In genomic region chr3:194671900-194672808, GRCh38 we compare ENCODE assay signal across 8 cellular contexts. TPM values are rescaled to one million over a fixed set of nuclear protein-coding genes. Genes with fewer than 3 reads are reported as not detected.
DNase-seq lines count a peak whose midpoint lies in the region; ATAC-seq and TF ChIP-seq lines count a peak whose summit lies in the region.

LSG1 (minus strand) TSS chr3:194672191; CDS start chr3:194672162, 29 bp downstream.

- H3K27me3 ChIP-seq in BJ (ENCODE audit: control insufficient read depth, insufficient read depth, low read length) = peaks cover 6% of the 10 kb centered on the region

- H3K4me1 Mint-ChIP-seq in activated CD4-positive, alpha-beta T cell treated with anti-CD3 and anti-CD28 coated beads, Interleukin-2, amount 10 ng/mL, durations not matched to agents 7 days and 5 days = peaks cover 44% of the 10 kb centered on the region

- peak within 1 kb of the TSS; percentile 85 for H3K4me3 ChIP-seq in BJ (ENCODE audit: low read depth, low read length)

- peak within 1 kb of the TSS; percentile 96 for H3K4me3 Mint-ChIP-seq in activated CD4-positive, alpha-beta T cell treated with anti-CD3 and anti-CD28 coated beads, Interleukin-2, amount 10 ng/mL, durations not matched to agents 7 days and 5 days

- H3K36me3 ChIP-seq in BJ (ENCODE audit: control insufficient read depth, insufficient read depth, low read length) = no peaks in the 10 kb centered on the region; the same call in 1 of the 2 replicates

- H3K36me3 Mint-ChIP-seq in activated CD4-positive, alpha-beta T cell treated with anti-CD3 and anti-CD28 coated beads, Interleukin-2, amount 10 ng/mL, durations not matched to agents 7 days and 5 days (ENCODE audit: low read depth) = peaks cover 14% of the 10 kb centered on the region

- peaks cover 5% of the 10 kb centered on the region for H3K27me3 Mint-ChIP-seq in activated CD4-positive, alpha-beta T cell treated with anti-CD3 and anti-CD28 coated beads, Interleukin-2, amount 10 ng/mL, durations not matched to agents 7 days and 5 days

- no peaks in the 10 kb centered on the region for H3K9me3 Mint-ChIP-seq in activated CD4-positive, alpha-beta T cell treated with anti-CD3 and anti-CD28 coated beads, Interleukin-2, amount 10 ng/mL, durations not matched to agents 7 days and 5 days

- H3K27ac Mint-ChIP-seq in activated CD4-positive, alpha-beta T cell treated with anti-CD3 and anti-CD28 coated beads, Interleukin-2, amount 10 ng/mL, durations not matched to agents 7 days and 5 days = peak within 1 kb of the TSS; percentile 99

- ATAC-seq in GM19324 (IDR thresholded peaks at IDR 0.05; ENCODE audit: low FRiP score, unreplicated experiment) (peak; percentile 89), HG03469 (IDR thresholded peaks at IDR 0.05; ENCODE audit: unreplicated experiment) (peak; percentile 61), left colon (peak; percentile 94)

- peak; percentile 62 for DNase-seq in BJ (ENCODE audit: low read depth)
- DNase-seq in NCI-H69 (lab: John Stamatoyannopoulos, UW) = peak; percentile 98
- peak; percentile 92 for DNase-seq in activated CD4-positive, alpha-beta T cell treated with anti-CD3 and anti-CD28 coated beads, Interleukin-2, amount 10 ng/mL, durations not matched to agents 7 days and 5 days
- peak; percentile 29 for DNase-seq in cortex of kidney (lab: John Stamatoyannopoulos, UW)
- DNase-seq in left colon = peak; percentile 92 to 95
- peak; percentile 89 for DNase-seq in stimulated activated CD4-positive, alpha-beta T cell treated with anti-CD3 and anti-CD28 coated beads, Interleukin-1b, Interleukin-23, amount 100 ng/mL, for 48 hours

- CTCF ChIA-PET in BJ (lab: Yijun Ruan, JAX) = interaction anchor here (0.5 to 5.6 kb wide), 37 partner anchors 9 to 850 kb away, joined by 3 to 97 read pairs (median 4); partner anchors contain the start of genes FAM43A and XXYLT1
- CTCF ChIA-PET in activated CD4-positive, alpha-beta T cell treated with anti-CD3 and anti-CD28 coated beads, Interleukin-2, amount 10 ng/mL, durations not matched to agents 7 days and 5 days (lab: Charles Lee) = interaction anchor here (0.6 to 5.0 kb wide), 19 partner anchors 8 to 871 kb away, joined by 3 to 59 read pairs (median 5); partner anchors contain the start of genes FAM43A, PPP1R2, TMEM44 and XXYLT1

- intact Hi-C loops in left colon (cut with DNase I, micrococcal nuclease) = no loop called here

- TF ChIP-seq CTCF in BJ (IDR thresholded peaks at IDR 0.05; ENCODE audit: insufficient read depth, low read depth, low read length) = no peak

- POLR2A ChIA-PET in BJ (lab: Charles Lee) = interaction anchor here (0.5 to 1.3 kb wide), 4 partner anchors 14 to 47 kb away, joined by 5 to 18 read pairs (median 7); no protein-coding TSS in a partner anchor
- POLR2A ChIA-PET in activated CD4-positive, alpha-beta T cell treated with anti-CD3 and anti-CD28 coated beads, Interleukin-2, amount 10 ng/mL, durations not matched to agents 7 days and 5 days (lab: Charles Lee) = interaction anchor here (0.6 kb wide), 1 partner anchor 735 kb away, joined by 4 read pairs; no protein-coding TSS in a partner anchor

RNA-seq across cellular contexts. Expression of gene LSG1, which starts in this region (rescaled TPM):
- polyA plus RNA-seq in BJ (2011; rRNA removed) = 23.9 and 35.4 TPM in 2 replicates
- 21.9 and 35.2 TPM in 2 replicates for polyA minus RNA-seq in BJ (2011; rRNA and poly(A)+ RNA removed)
- 10 to 100 TPM; 42.5 to 44.6 TPM for total RNA-seq in activated CD4-positive, alpha-beta T cell treated with anti-CD3 and anti-CD28 coated beads, Interleukin-2, amount 10 ng/mL, durations not matched to agents 7 days and 5 days
- total RNA-seq in left colon = 10 to 100 TPM; 31.3 to 42.7 TPM

Comparison
In these comparisons a context has a peak if more than half of its experiments do, and no peak if none do; other contexts are left out.
1. Peak in every context shown above with its lines: DNase-seq, ATAC-seq and H3K4me3 ChIP-seq.
2. DNase-seq: peak in every context shown above with its lines; median percentile 98 in NCI-H69; 94 in left colon; 92 in activated CD4-positive, alpha-beta T cell treated with anti-CD3 and anti-CD28 coated beads, Interleukin-2, amount 10 ng/mL, durations not matched to agents 7 days and 5 days; 89 in stimulated activated CD4-positive, alpha-beta T cell treated with anti-CD3 and anti-CD28 coated beads, Interleukin-1b, Interleukin-23, amount 100 ng/mL, for 48 hours; 62 in BJ; 29 in cortex of kidney.